ENCODE assay signal across 19 cellular contexts in the genomic region with DNA sequence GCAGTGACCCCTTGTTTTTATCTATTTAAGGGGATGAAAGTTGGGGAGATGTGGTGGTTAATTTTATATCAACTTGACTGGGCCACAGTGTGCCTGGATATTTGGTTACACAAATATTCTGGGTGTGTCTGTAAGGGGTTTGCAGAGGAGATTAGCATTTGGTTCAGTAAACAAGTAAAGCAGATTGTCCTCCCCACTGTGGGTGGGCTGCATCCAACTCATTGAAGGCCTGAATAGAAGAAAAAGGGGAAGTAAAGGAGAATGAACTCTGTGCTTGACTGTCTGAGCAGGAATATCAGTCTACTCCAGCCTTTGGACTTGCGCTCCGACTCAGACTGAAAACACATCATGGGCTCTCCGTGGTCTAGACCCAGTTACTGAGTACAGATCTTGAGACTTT.
DNase-seq lines count a peak whose midpoint lies in the region; ATAC-seq and TF ChIP-seq lines count a peak whose summit lies in the region.
"Had no signal": no experiment of that assay in that cellular context is flagged by ENCODE, and none has a peak within 500 bp of the region (broad histone marks: within the 10 kb centered on the region; RNA-seq: fewer than 3 reads in every experiment).

No MANE protein-coding gene starts in this region.

- H3K9ac ChIP-seq in mesendoderm (ENCODE audit: low read length), result no peak overlapping the region
- H3K9ac ChIP-seq: BLaER1, GM23248 had no signal

- WGBS in mesendoderm (ENCODE audit: extremely low coverage, insufficient coverage, low lambda C conversion rate), result no CpG with 5 or more reads among the region's 3 CpGs

- H2BK5ac ChIP-seq in mesendoderm (ENCODE audit: low read length), result no peak overlapping the region

- peaks cover 29% of the 10 kb centered on the region for H3K4me1 Mint-ChIP-seq in GM23338
- H3K4me1 Mint-ChIP-seq in WTC11, result peaks cover 24% of the 10 kb centered on the region
- no peaks in the 10 kb centered on the region for H3K4me1 Mint-ChIP-seq in activated naive CD8-positive, alpha-beta T cell treated with anti-CD3 and anti-CD28 coated beads for 36 hours
- H3K4me1 Mint-ChIP-seq in endothelial cell (ENCODE audit: unreplicated experiment), result peaks cover under 1% of the 10 kb centered on the region

- H3K27me3 ChIP-seq in GM23338 (ENCODE audit: insufficient read depth) (no peaks in the 10 kb centered on the region), mesendoderm (ENCODE audit: insufficient read depth, low read length, poor library complexity) (no peaks in the 10 kb centered on the region)
- H3K27me3 ChIP-seq: BLaER1 had no signal

- H2AFZ ChIP-seq in GM23338, result peak overlapping the region; percentile 38; the same call in 1 of the 2 replicates
- H2AFZ ChIP-seq: GM23248 had no signal

- H3K4me3 Mint-ChIP-seq in GM23338, result no peak overlapping the region
- H3K4me3 Mint-ChIP-seq in WTC11, result no peak overlapping the region
- H3K4me3 Mint-ChIP-seq in activated naive CD8-positive, alpha-beta T cell treated with anti-CD3 and anti-CD28 coated beads for 36 hours, result no peak overlapping the region
- H3K4me3 Mint-ChIP-seq in endothelial cell (ENCODE audit: unreplicated experiment), result no peak overlapping the region
- H3K4me3 Mint-ChIP-seq: CD4-positive, CD25-positive, alpha-beta regulatory T cell had no signal

- H3K36me3 ChIP-seq in GM23338 (ENCODE audit: insufficient read depth) (no peaks in the 10 kb centered on the region), mesendoderm (ENCODE audit: control insufficient read depth, insufficient read depth, low read length) (no peaks in the 10 kb centered on the region)
- H3K36me3 ChIP-seq: BLaER1 had no signal

- TF ChIP-seq CTCF in GM23338 (conservative IDR thresholded peaks at IDR 0.05; ENCODE audit: low read depth in 2 of 2) (no peak), WTC11 (IDR thresholded peaks at IDR 0.05) (no peak), endothelial cell (IDR thresholded peaks at IDR 0.05; ENCODE audit: unreplicated experiment) (no peak)

- H3K56ac ChIP-seq in mesendoderm (ENCODE audit: low read length), result no peak overlapping the region

- no peaks in the 10 kb centered on the region for H3K36me3 Mint-ChIP-seq in GM23338 (ENCODE audit: low read depth)
- H3K36me3 Mint-ChIP-seq in WTC11, result no peaks in the 10 kb centered on the region
- no peaks in the 10 kb centered on the region for H3K36me3 Mint-ChIP-seq in activated naive CD8-positive, alpha-beta T cell treated with anti-CD3 and anti-CD28 coated beads for 36 hours
- H3K36me3 Mint-ChIP-seq in endothelial cell (ENCODE audit: low read depth, unreplicated experiment), result no peaks in the 10 kb centered on the region
- H3K36me3 Mint-ChIP-seq: CD4-positive, CD25-positive, alpha-beta regulatory T cell had no signal

- H4K20me1 ChIP-seq in GM23338 (replicated peaks; ENCODE audit: insufficient read depth), result no peaks in the 10 kb centered on the region
- H4K20me1 ChIP-seq: BLaER1 had no signal

- H3K9me2 ChIP-seq in GM23338 (ENCODE audit: insufficient read depth), result no peaks in the 10 kb centered on the region; the same call in 1 of the 2 replicates

- no peak overlapping the region for H2BK15ac ChIP-seq in mesendoderm (replicated peaks; ENCODE audit: low read depth)

- no peak overlapping the region for H4K5ac ChIP-seq in mesendoderm (ENCODE audit: low read length)

- no peak overlapping the region for H3K27ac ChIP-seq in GM23338 (ENCODE audit: low read depth)
- H3K27ac ChIP-seq in mesendoderm (ENCODE audit: low read depth, low read length), result no peak overlapping the region
- H3K27ac ChIP-seq: BLaER1, GM23248, RWPE1 had no signal

- no peak overlapping the region for H3K18ac ChIP-seq in mesendoderm (ENCODE audit: low read length)

- ATAC-seq in GM23338 (no peak), WTC11 (peak; percentile 60)

- no peak overlapping the region for H4K8ac ChIP-seq in mesendoderm (ENCODE audit: low read depth, low read length)

- H3K4me3 ChIP-seq in GM23338 (no peak overlapping the region), mesendoderm (ENCODE audit: low read length) (no peak overlapping the region)
- H3K4me3 ChIP-seq: BLaER1, GM23248 had no signal

- CTCF ChIA-PET in WTC11 (lab: Charles Lee), result no interaction called here

- DNase-seq in GM23338 (ENCODE audit: low spot score) (peak; percentile 7), NCI-H526 (lab: John Stamatoyannopoulos, UW) (peak; percentile 53 to 62), WTC11 (ENCODE audit: low spot score) (no peak), mesendoderm (peak; percentile 23), endothelial cell (ENCODE audit: low spot score) (no peak)
- no peak for DNase-seq in activated naive CD8-positive, alpha-beta T cell treated with anti-CD3 and anti-CD28 coated beads for 36 hours
- no peak for DNase-seq in effector CD8-positive, alpha-beta T cell (lab: John Stamatoyannopoulos, UW)
- DNase-seq: CD4-positive, CD25-positive, alpha-beta regulatory T cell; GM23248; HCEC 1CT; KBM-7; NCI-H2029; NCI-H226; NCI-H510A; NCI-H82; NK-92 treated with Interleukin-12 subunit alpha and Interleukin-12 subunit beta, amount 100 ng/mL, for 24 hours; SHP77 had no signal

- H3K9me3 Mint-ChIP-seq in GM23338 (no peaks in the 10 kb centered on the region), WTC11 (no peaks in the 10 kb centered on the region), endothelial cell (ENCODE audit: unreplicated experiment) (no peaks in the 10 kb centered on the region)
- no peaks in the 10 kb centered on the region for H3K9me3 Mint-ChIP-seq in activated naive CD8-positive, alpha-beta T cell treated with anti-CD3 and anti-CD28 coated beads for 36 hours
- H3K9me3 Mint-ChIP-seq: CD4-positive, CD25-positive, alpha-beta regulatory T cell had no signal

- no peaks in the 10 kb centered on the region for H3F3A ChIP-seq in GM23338 (replicated peaks; ENCODE audit: low read depth)

- H3K23ac ChIP-seq in mesendoderm (ENCODE audit: low read length), result no peak overlapping the region

- H3K4ac ChIP-seq in mesendoderm (ENCODE audit: low read depth, low read length), result no peak overlapping the region

- H3K79me2 ChIP-seq in GM23338 (replicated peaks; ENCODE audit: insufficient read depth) (no peaks in the 10 kb centered on the region), mesendoderm (ENCODE audit: control insufficient read depth, insufficient read depth, low read length) (no peaks in the 10 kb centered on the region)

- peak overlapping the region; percentile 7; the same call in 1 of the 2 replicates for H3K4me2 ChIP-seq in GM23338
- no peak overlapping the region for H3K4me2 ChIP-seq in mesendoderm (ENCODE audit: low read length)
- H3K4me2 ChIP-seq: BLaER1 had no signal

- H2AK5ac ChIP-seq in mesendoderm (ENCODE audit: low read length), result no peak overlapping the region

- H2BK120ac ChIP-seq in mesendoderm (ENCODE audit: low read depth, low read length), result no peak overlapping the region

- H3K27me3 Mint-ChIP-seq in GM23338 (ENCODE audit: insufficient read depth, low read depth, poor library complexity) (no peaks in the 10 kb centered on the region), WTC11 (ENCODE audit: low read depth) (no peaks in the 10 kb centered on the region), endothelial cell (ENCODE audit: unreplicated experiment) (no peaks in the 10 kb centered on the region)
- H3K27me3 Mint-ChIP-seq in activated naive CD8-positive, alpha-beta T cell treated with anti-CD3 and anti-CD28 coated beads for 36 hours, result peaks cover 6% of the 10 kb centered on the region
- H3K27me3 Mint-ChIP-seq: CD4-positive, CD25-positive, alpha-beta regulatory T cell had no signal

- H3K4me1 ChIP-seq in GM23338 (ENCODE audit: insufficient read depth) (peaks cover 20% of the 10 kb centered on the region), mesendoderm (ENCODE audit: control insufficient read depth, low read depth, low read length) (no peaks in the 10 kb centered on the region)
- H3K4me1 ChIP-seq: BLaER1 had no signal

- POLR2A ChIA-PET in WTC11 (lab: Charles Lee), result no interaction called here

- H3K27ac Mint-ChIP-seq in GM23338 (peak overlapping the region; percentile 22; the same call in 1 of the 2 replicates), WTC11 (peak overlapping the region; percentile 31; the same call in 1 of the 2 replicates), endothelial cell (ENCODE audit: unreplicated experiment) (no peak overlapping the region)
- no peak overlapping the region for H3K27ac Mint-ChIP-seq in activated naive CD8-positive, alpha-beta T cell treated with anti-CD3 and anti-CD28 coated beads for 36 hours
- H3K27ac Mint-ChIP-seq: CD4-positive, CD25-positive, alpha-beta regulatory T cell had no signal

- H3K79me1 ChIP-seq in mesendoderm (ENCODE audit: low read length), result no peaks in the 10 kb centered on the region

TF ChIP-seq in WTC11, 78 proteins besides CTCF, POLR2A, EP300 and RAD21 (continues in another document):
- TF ChIP-seq ZNF423 (CRISPR knock-in tag; IDR thresholded peaks at IDR 0.05), result no peak
- TF ChIP-seq, protein P1, sequence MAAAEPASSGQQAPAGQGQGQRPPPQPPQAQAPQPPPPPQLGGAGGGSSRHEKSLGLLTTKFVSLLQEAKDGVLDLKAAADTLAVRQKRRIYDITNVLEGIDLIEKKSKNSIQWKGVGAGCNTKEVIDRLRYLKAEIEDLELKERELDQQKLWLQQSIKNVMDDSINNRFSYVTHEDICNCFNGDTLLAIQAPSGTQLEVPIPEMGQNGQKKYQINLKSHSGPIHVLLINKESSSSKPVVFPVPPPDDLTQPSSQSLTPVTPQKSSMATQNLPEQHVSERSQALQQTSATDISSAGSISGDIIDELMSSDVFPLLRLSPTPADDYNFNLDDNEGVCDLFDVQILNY (CRISPR knock-in tag; IDR thresholded peaks at IDR 0.05), result no peak
- TF ChIP-seq GTF2I (CRISPR knock-in tag; conservative IDR thresholded peaks at IDR 0.05), result no peak
- no peak for TF ChIP-seq CREM (CRISPR knock-in tag; IDR thresholded peaks at IDR 0.05)
- TF ChIP-seq NFE2L1 (CRISPR knock-in tag; IDR thresholded peaks at IDR 0.05), result no peak
- no peak for TF ChIP-seq CBFB (CRISPR knock-in tag; IDR thresholded peaks at IDR 0.05; ENCODE audit: low read depth)
- TF ChIP-seq, protein P2, sequence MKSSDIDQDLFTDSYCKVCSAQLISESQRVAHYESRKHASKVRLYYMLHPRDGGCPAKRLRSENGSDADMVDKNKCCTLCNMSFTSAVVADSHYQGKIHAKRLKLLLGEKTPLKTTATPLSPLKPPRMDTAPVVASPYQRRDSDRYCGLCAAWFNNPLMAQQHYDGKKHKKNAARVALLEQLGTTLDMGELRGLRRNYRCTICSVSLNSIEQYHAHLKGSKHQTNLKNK (CRISPR knock-in tag; IDR thresholded peaks at IDR 0.05), result no peak
- TF ChIP-seq, protein P3, sequence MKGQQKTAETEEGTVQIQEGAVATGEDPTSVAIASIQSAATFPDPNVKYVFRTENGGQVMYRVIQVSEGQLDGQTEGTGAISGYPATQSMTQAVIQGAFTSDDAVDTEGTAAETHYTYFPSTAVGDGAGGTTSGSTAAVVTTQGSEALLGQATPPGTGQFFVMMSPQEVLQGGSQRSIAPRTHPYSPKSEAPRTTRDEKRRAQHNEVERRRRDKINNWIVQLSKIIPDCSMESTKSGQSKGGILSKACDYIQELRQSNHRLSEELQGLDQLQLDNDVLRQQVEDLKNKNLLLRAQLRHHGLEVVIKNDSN (CRISPR knock-in tag; IDR thresholded peaks at IDR 0.05), result no peak

Comparison
In these comparisons a context has a peak if more than half of its experiments do, and no peak if none do; other contexts are left out.
1. DNase-seq: peak in GM23338 (single experiment), NCI-H526 (2 of 2) and mesendoderm (single experiment); none in WTC11 (single experiment), activated naive CD8-positive, alpha-beta T cell treated with anti-CD3 and anti-CD28 coated beads for 36 hours (single experiment), effector CD8-positive, alpha-beta T cell (single experiment) and endothelial cell (single experiment).
2. H3K27ac Mint-ChIP-seq: peak in GM23338 (single experiment) and WTC11 (single experiment); none in activated naive CD8-positive, alpha-beta T cell treated with anti-CD3 and anti-CD28 coated beads for 36 hours (single experiment) and endothelial cell (single experiment).